In genomic region chr6:47787620-47788497, GRCh38 we compare ENCODE assay signal across 8 cellular contexts. TPM values are rescaled to one million over a fixed set of nuclear protein-coding genes. Genes with fewer than 3 reads are reported as not detected.
A peak's percentile ranks its signal among the peaks of the same experiment; 100 is the strongest.
DNase-seq lines count a peak whose midpoint lies in the region; ATAC-seq and TF ChIP-seq lines count a peak whose summit lies in the region.

No MANE protein-coding gene starts in this region.

- no peaks in the 10 kb centered on the region for H3K9me3 ChIP-seq in lung (ENCODE audit: control insufficient read depth in 2 of 2, insufficient read depth in 1 of 2, low read length in 1 of 2)

- peak; percentile 81 for ATAC-seq in GM18861 (IDR thresholded peaks at IDR 0.05; ENCODE audit: unreplicated experiment)
- ATAC-seq in HG03135 (IDR thresholded peaks at IDR 0.05; ENCODE audit: unreplicated experiment): peak; percentile 84
- peak; percentile 83 for ATAC-seq in lung (ENCODE audit: insufficient read depth, low FRiP score)

- peak; percentile 91 for TF ChIP-seq CTCF in AG09309 (IDR thresholded peaks at IDR 0.05; ENCODE audit: control insufficient read depth, insufficient read depth, low read depth, low read length, missing control alignments)
- peak; percentile 74 for TF ChIP-seq CTCF in lung (IDR thresholded peaks at IDR 0.05; ENCODE audit: control extremely low read depth, extremely low read depth)

- H3K4me3 ChIP-seq in AG09309 (ENCODE audit: control insufficient read depth, low read depth, low read length): no peak overlapping the region
- no peak overlapping the region for H3K4me3 ChIP-seq in lung

- H3K27ac ChIP-seq in lung (ENCODE audit: low read depth in 1 of 2, low read length in 1 of 2): no peak overlapping the region

- H3K36me3 ChIP-seq in lung (ENCODE audit: control insufficient read depth in 2 of 2, insufficient read depth in 2 of 2, low read length in 2 of 2): no peaks in the 10 kb centered on the region

- peaks cover 0 to 2% of the 10 kb centered on the region in 2 donors for H3K4me1 ChIP-seq in lung (ENCODE audit: control insufficient read depth in 2 of 2, insufficient read depth in 2 of 2, low read length in 2 of 2)

- DNase-seq in AG09309 (ENCODE audit: low read depth) (peak; percentile 10), NCI-H2227 treated with DMSO at 0.1 percent for 48 hours (lab: John Stamatoyannopoulos, UW) (peak; percentile 58), dedifferentiated amniotic fluid mesenchymal stem cell (ENCODE audit: extremely low spot score) (peak; percentile 19), lung (ENCODE audit: low spot score) (peak; percentile 45)
- DNase-seq in activated CD4-positive, alpha-beta T cell treated with anti-CD3 and anti-CD28 coated beads for 4 hours: peak; percentile 20 to 28
- peak; percentile 15 for DNase-seq in stimulated activated CD8-positive, alpha-beta memory T cell treated with anti-CD3 and anti-CD28 coated beads, Interleukin-12 subunit alpha, Interleukin-12 subunit beta, amount 100 ng/mL, for 1 hour (ENCODE audit: low read depth)

- H3K27me3 ChIP-seq in lung (ENCODE audit: control insufficient read depth, insufficient read depth): no peaks in the 10 kb centered on the region

- WGBS in lung, 2 donors: 23 to 26% methylated on average over 20 of the region's 20 CpGs

RNA-seq across cellular contexts. Expression of gene OPN5, which starts 6.0 kb away (rescaled TPM):
- total RNA-seq in lung: under 1 TPM in 1 of 2 donors, not detected in 1; 0.12 TPM
- not detected for polyA plus RNA-seq in lung
